In the genomic region with DNA sequence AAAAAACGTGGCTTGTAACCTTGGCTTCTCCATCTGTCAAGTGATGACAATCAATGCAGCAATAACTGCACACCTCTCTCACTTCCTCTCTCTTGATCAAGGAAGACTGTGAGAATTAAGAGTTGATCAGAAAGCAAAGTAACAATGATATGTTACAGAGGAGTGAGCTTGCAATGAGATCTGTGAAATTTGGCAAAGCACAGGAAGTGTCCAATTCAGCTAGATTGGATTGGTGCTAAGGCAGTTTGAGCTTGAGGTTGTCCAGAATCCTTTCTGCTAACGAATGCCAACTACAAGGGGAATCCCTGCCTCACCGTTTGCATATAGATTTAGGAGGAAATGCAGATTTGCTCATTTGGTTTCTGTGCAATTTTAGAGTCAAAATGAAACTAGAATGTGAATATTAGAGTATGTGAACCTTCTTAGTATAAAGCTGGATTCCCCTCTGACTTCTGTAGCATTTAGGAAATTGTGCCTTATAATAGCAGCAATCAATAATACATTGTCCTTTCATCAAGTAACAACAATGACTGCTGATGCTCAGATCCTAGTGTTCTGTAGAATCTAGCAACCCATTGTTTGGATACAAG, we compare ENCODE assay signal across 9 cellular contexts.
DNase-seq lines count a peak whose midpoint lies in the region; ATAC-seq and TF ChIP-seq lines count a peak whose summit lies in the region.
"Had no signal": no experiment of that assay in that cellular context is flagged by ENCODE, and none has a peak within 500 bp of the region (broad histone marks: within the 10 kb centered on the region; RNA-seq: fewer than 3 reads in every experiment).

No MANE protein-coding gene starts in this region.

- ATAC-seq in GM18858 (IDR thresholded peaks at IDR 0.05; ENCODE audit: unreplicated experiment), result peak; percentile 46
- peak; percentile 59 for ATAC-seq in GM21528 (IDR thresholded peaks at IDR 0.05; ENCODE audit: low FRiP score, unreplicated experiment)
- ATAC-seq in HG03520 (IDR thresholded peaks at IDR 0.05; ENCODE audit: unreplicated experiment), result peak; percentile 50

- H3K4me3 Mint-ChIP-seq in chondrocyte (ENCODE audit: unreplicated experiment) (no peak overlapping the region), osteocyte (ENCODE audit: unreplicated experiment) (no peak overlapping the region)
- H3K4me3 Mint-ChIP-seq: HFFc6 had no signal

- DNase-seq in inferior parietal cortex (ENCODE audit: extremely low spot score), result peak; percentile 69
- no peak for DNase-seq in erythroblast (lab: John Stamatoyannopoulos, UW)
- DNase-seq in HUDEP-2 (lab: John Stamatoyannopoulos, UW; ENCODE audit: unreplicated experiment in 76 of 76), result no peak
- no peak for DNase-seq in chondrocyte (ENCODE audit: low spot score)
- no peak for DNase-seq in osteocyte (ENCODE audit: extremely low spot score, unreplicated experiment)
- DNase-seq: HFFc6 had no signal

- H3K27me3 Mint-ChIP-seq in chondrocyte (ENCODE audit: low read depth) (no peaks in the 10 kb centered on the region), osteocyte (ENCODE audit: unreplicated experiment) (no peaks in the 10 kb centered on the region)

- H3K9me3 Mint-ChIP-seq in chondrocyte (ENCODE audit: low read depth) (no peaks in the 10 kb centered on the region), osteocyte (ENCODE audit: unreplicated experiment) (no peaks in the 10 kb centered on the region)

- H3K27ac Mint-ChIP-seq in chondrocyte (ENCODE audit: unreplicated experiment) (no peak overlapping the region), osteocyte (ENCODE audit: unreplicated experiment) (no peak overlapping the region)
- H3K27ac Mint-ChIP-seq: HFFc6 had no signal

- TF ChIP-seq CTCF in chondrocyte (IDR thresholded peaks at IDR 0.05) (no peak), osteocyte (IDR thresholded peaks at IDR 0.05) (no peak)

- H3K4me1 Mint-ChIP-seq in chondrocyte (ENCODE audit: low read depth) (peaks cover 12% of the 10 kb centered on the region), osteocyte (ENCODE audit: unreplicated experiment) (peaks cover 4% of the 10 kb centered on the region)

- H3K36me3 Mint-ChIP-seq in chondrocyte (ENCODE audit: low read depth) (no peaks in the 10 kb centered on the region), osteocyte (ENCODE audit: unreplicated experiment) (no peaks in the 10 kb centered on the region)

- TF ChIP-seq POLR2A in erythroblast (IDR thresholded peaks at IDR 0.05; ENCODE audit: low read length), result no peak
